ENCODE assay signal across 9 cellular contexts in the genomic region with DNA sequence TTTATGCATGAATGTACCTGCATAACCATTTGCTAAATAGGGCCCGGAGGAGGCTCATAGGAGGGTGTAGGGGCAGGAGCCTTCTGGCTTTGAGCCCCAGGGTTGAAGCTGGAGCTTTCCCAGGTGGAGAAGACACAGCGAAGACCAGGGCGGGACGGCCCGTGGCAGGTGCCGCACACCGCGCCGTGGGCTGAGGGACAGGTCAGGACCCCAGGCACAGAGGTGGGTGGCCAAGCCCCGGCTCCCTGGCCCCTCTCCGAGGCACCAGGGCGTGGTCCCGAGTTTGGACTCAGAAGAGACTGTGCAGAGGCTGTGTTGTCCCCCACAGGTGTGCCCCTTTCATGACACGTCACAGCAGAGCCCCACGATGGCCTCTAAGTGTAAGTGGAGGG. TPM values are rescaled to one million over a fixed set of nuclear protein-coding genes. Genes with fewer than 3 reads are reported as not detected.
A peak's percentile ranks its signal among the peaks of the same experiment; 100 is the strongest.
DNase-seq lines count a peak whose midpoint lies in the region; ATAC-seq and TF ChIP-seq lines count a peak whose summit lies in the region.
"Had no signal": no experiment of that assay in that cellular context is flagged by ENCODE, and none has a peak within 500 bp of the region (broad histone marks: within the 10 kb centered on the region; RNA-seq: fewer than 3 reads in every experiment).

No MANE protein-coding gene starts in this region.

- 61% methylated on average over 7 of the region's 15 CpGs for WGBS in SK-N-SH (ENCODE audit: low lambda C conversion rate)
- WGBS in right cardiac atrium, result 62% methylated on average over 15 of the region's 15 CpGs
- WGBS in thymus, result 76% methylated on average over 15 of the region's 15 CpGs

- no peak for TF ChIP-seq RAD21 in SK-N-SH (IDR thresholded peaks at IDR 0.05; ENCODE audit: low read length)

- CTCF ChIA-PET in SK-N-SH (lab: Yijun Ruan, JAX), result interaction anchor here (0.6 to 2.3 kb wide), 16 partner anchors 9 to 341 kb away, joined by 3 to 7 read pairs (median 4); no protein-coding TSS in a partner anchor

- intact Hi-C loops in right cardiac atrium (cut with DNase I), result loop anchor here in 3 of 4 donors (2.0 to 5.0 kb wide), 6 partner anchors 61 to 231 kb away; no protein-coding TSS in a partner anchor

- H3K36me3 ChIP-seq in SK-N-SH (replicated peaks in 1 of 2; ENCODE audit: control insufficient read depth in 1 of 2, insufficient read depth in 2 of 2, low read length in 1 of 2), result no peaks in the 10 kb centered on the region
- H3K36me3 ChIP-seq in NT2/D1 (ENCODE audit: insufficient read depth, insufficient read length, low read length), result no peaks in the 10 kb centered on the region
- no peaks in the 10 kb centered on the region for H3K36me3 ChIP-seq in thymus (ENCODE audit: control insufficient read depth, insufficient read depth)

- H2AFZ ChIP-seq in SK-N-SH (ENCODE audit: low read depth), result peak overlapping the region; percentile 69

- TF ChIP-seq CTCF in SK-N-SH (IDR thresholded peaks at IDR 0.05) (no peak), GM20000 (IDR thresholded peaks at IDR 0.05; ENCODE audit: extremely low read depth, missing control alignments) (no peak)

- H3K27me3 ChIP-seq in SK-N-SH (ENCODE audit: insufficient read depth), result no peaks in the 10 kb centered on the region
- peaks cover 22% of the 10 kb centered on the region for H3K27me3 ChIP-seq in NT2/D1 (ENCODE audit: insufficient read depth, insufficient read length)
- H3K27me3 ChIP-seq in right cardiac atrium (ENCODE audit: control insufficient read depth, insufficient read depth), result no peaks in the 10 kb centered on the region
- H3K27me3 ChIP-seq in thymus (ENCODE audit: control insufficient read depth, insufficient read depth), result no peaks in the 10 kb centered on the region

- POLR2A ChIA-PET in SK-N-SH (lab: Yijun Ruan, JAX), result no interaction called here

- H3K27ac ChIP-seq in SK-N-SH (ENCODE audit: low read depth in 2 of 2, low read length in 1 of 2), result no peak overlapping the region
- H3K27ac ChIP-seq in right cardiac atrium (ENCODE audit: low read length), result no peak overlapping the region
- no peak overlapping the region for H3K27ac ChIP-seq in thymus (ENCODE audit: low read depth)

- TF ChIP-seq EP300 in SK-N-SH (IDR thresholded peaks at IDR 0.05; ENCODE audit: borderline replicate concordance in 1 of 2, low read depth in 1 of 2, low read length in 1 of 2), result no peak

- H4K20me1 ChIP-seq in SK-N-SH (ENCODE audit: insufficient read depth), result no peaks in the 10 kb centered on the region

- H3K9me3 ChIP-seq in SK-N-SH (no peaks in the 10 kb centered on the region), NT2/D1 (ENCODE audit: insufficient read depth, low read length) (no peaks in the 10 kb centered on the region), right cardiac atrium (ENCODE audit: control insufficient read depth, low read length) (no peaks in the 10 kb centered on the region), thymus (ENCODE audit: control insufficient read depth) (no peaks in the 10 kb centered on the region)

- H3K9ac ChIP-seq in SK-N-SH, result no peak overlapping the region
- H3K9ac ChIP-seq in NT2/D1 (ENCODE audit: insufficient read length, low read depth), result peak overlapping the region; percentile 50

- peak overlapping the region; percentile 33 to 38; a peak in 3 of 4 replicates for H3K4me3 ChIP-seq in SK-N-SH (ENCODE audit: low read depth in 2 of 2, low read length in 1 of 2)
- H3K4me3 ChIP-seq in NT2/D1 (ENCODE audit: insufficient read length, low read depth), result no peak overlapping the region
- H3K4me3 ChIP-seq in right cardiac atrium (ENCODE audit: low read length), result no peak overlapping the region
- H3K4me3 ChIP-seq in thymus (ENCODE audit: low read length), result peak overlapping the region; percentile 21

- no peaks in the 10 kb centered on the region for H3K9me2 ChIP-seq in SK-N-SH

- ATAC-seq in SK-N-SH treated with all-trans-retinoic acid at 6 μM for 48 hours (no peak; the same call in 2 of the 3 replicates), right cardiac atrium (no peak)

- no peak for DNase-seq in SK-N-SH
- no peak for DNase-seq in NT2/D1 (ENCODE audit: low read depth, low spot score)
- DNase-seq in right cardiac atrium, result peak in 2 of 3 donors; percentile 62 to 64
- DNase-seq in stimulated activated naive CD4-positive, alpha-beta T cell treated with Interleukin-2 at 50 U/mL for 16 hours (lab: John Stamatoyannopoulos, UW), result no peak
- no peak for DNase-seq in activated T-cell treated with anti-CD3 and anti-CD28 coated beads, Interleukin-2, amount 50 U/mL, for 1 hour
- no peak for DNase-seq in GM20000 (ENCODE audit: low spot score)
- DNase-seq: NCI-H1694 had no signal

- no peaks in the 10 kb centered on the region for H3K79me2 ChIP-seq in SK-N-SH (ENCODE audit: insufficient read depth)

- peak overlapping the region; percentile 72 for H3K4me2 ChIP-seq in SK-N-SH

- no peaks in the 10 kb centered on the region for H3F3A ChIP-seq in SK-N-SH (replicated peaks; ENCODE audit: insufficient read depth)

- H3K4me1 ChIP-seq in SK-N-SH (ENCODE audit: control insufficient read depth in 1 of 2, insufficient read depth in 2 of 2, low read depth in 1 of 2, low read length in 1 of 2) (peaks cover 0 to 17% of the 10 kb centered on the region in 2 experiments; a peak in 1 of 4 replicates), NT2/D1 (ENCODE audit: insufficient read depth, insufficient read length) (peaks cover 11% of the 10 kb centered on the region), right cardiac atrium (ENCODE audit: control insufficient read depth, insufficient read depth, low read length) (no peaks in the 10 kb centered on the region), thymus (ENCODE audit: control insufficient read depth, insufficient read depth, low read length) (peaks cover 8% of the 10 kb centered on the region)

TF ChIP-seq in SK-N-SH, 30 proteins besides CTCF, POLR2A, EP300 and RAD21 (continues in another document):
- TF ChIP-seq TAF1 (IDR thresholded peaks at IDR 0.05; ENCODE audit: borderline replicate concordance, low read depth, low read length), result no peak
- no peak for TF ChIP-seq YY1 (IDR thresholded peaks at IDR 0.05; ENCODE audit: low read depth)
- TF ChIP-seq FOXJ3 (CRISPR knock-in tag; IDR thresholded peaks at IDR 0.05), result no peak
- no peak for TF ChIP-seq FOXM1 (IDR thresholded peaks at IDR 0.05; ENCODE audit: low read depth)
- no peak for TF ChIP-seq MXI1 (IDR thresholded peaks at IDR 0.05; ENCODE audit: low read depth, low read length)
- no peak for TF ChIP-seq POLR2AphosphoS5 (IDR thresholded peaks at IDR 0.05; ENCODE audit: low read depth, low read length)
- TF ChIP-seq MAX (IDR thresholded peaks at IDR 0.05; ENCODE audit: low read depth), result no peak
- no peak for TF ChIP-seq FOSL2 (IDR thresholded peaks at IDR 0.05; ENCODE audit: borderline replicate concordance, low read depth)
- no peak for TF ChIP-seq JUND (IDR thresholded peaks at IDR 0.05)
- no peak for TF ChIP-seq SIN3A (IDR thresholded peaks at IDR 0.05; ENCODE audit: borderline replicate concordance, low read depth, low read length)
- no peak for TF ChIP-seq TCF12 (IDR thresholded peaks at IDR 0.05)
- no peak for TF ChIP-seq GABPA (IDR thresholded peaks at IDR 0.05; ENCODE audit: low read depth)

TF ChIP-seq in SK-N-SH treated with all-trans-retinoic acid at 6 μM for 48 hours, 23 proteins besides CTCF, POLR2A, EP300 and RAD21 (continues in another document):
- TF ChIP-seq ARNTL (CRISPR knock-in tag; IDR thresholded peaks at IDR 0.05; ENCODE audit: borderline replicate concordance, low read depth) (no peak), CSDC2 (CRISPR knock-in tag; IDR thresholded peaks at IDR 0.05) (no peak), ISL1 (CRISPR knock-in tag; IDR thresholded peaks at IDR 0.05) (no peak), CSRNP3 (CRISPR knock-in tag; IDR thresholded peaks at IDR 0.05) (no peak), SNAI2 (CRISPR knock-in tag; IDR thresholded peaks at IDR 0.05) (no peak)
- TF ChIP-seq, protein P1, sequence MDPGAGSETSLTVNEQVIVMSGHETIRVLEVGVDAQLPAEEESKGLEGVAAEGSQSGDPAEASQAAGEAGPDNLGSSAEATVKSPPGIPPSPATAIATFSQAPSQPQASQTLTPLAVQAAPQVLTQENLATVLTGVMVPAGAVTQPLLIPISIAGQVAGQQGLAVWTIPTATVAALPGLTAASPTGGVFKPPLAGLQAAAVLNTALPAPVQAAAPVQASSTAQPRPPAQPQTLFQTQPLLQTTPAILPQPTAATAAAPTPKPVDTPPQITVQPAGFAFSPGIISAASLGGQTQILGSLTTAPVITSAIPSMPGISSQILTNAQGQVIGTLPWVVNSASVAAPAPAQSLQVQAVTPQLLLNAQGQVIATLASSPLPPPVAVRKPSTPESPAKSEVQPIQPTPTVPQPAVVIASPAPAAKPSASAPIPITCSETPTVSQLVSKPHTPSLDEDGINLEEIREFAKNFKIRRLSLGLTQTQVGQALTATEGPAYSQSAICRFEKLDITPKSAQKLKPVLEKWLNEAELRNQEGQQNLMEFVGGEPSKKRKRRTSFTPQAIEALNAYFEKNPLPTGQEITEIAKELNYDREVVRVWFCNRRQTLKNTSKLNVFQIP (CRISPR knock-in tag; IDR thresholded peaks at IDR 0.05; ENCODE audit: borderline replicate concordance, low read depth), result no peak

RNA-seq across cellular contexts. Expression of gene PWWP2B, which starts 56.5 kb away (rescaled TPM):
- polyA plus RNA-seq in SK-N-SH (2012; rRNA removed) (2.0 and 2.4 TPM in 2 replicates), right cardiac atrium (9.1 TPM), thymus (9.8 TPM)
- polyA plus RNA-seq in SK-N-SH (2012; cell fraction: cytosol; rRNA removed), result 0.93 and 1.9 TPM in 2 replicates
- 2.3 and 3.2 TPM in 2 replicates for polyA plus RNA-seq in SK-N-SH (2012; cell fraction: nucleus; rRNA removed)
- total RNA-seq in right cardiac atrium, result 10 to 100 TPM in 2 of 4 donors, 1 to 10 TPM in 2; 7.0 to 10.6 (median 9.6) TPM

Comparison
In these comparisons a context has a peak if more than half of its experiments do, and no peak if none do; other contexts are left out.
1. DNase-seq: peak in right cardiac atrium (2 of 3); none in SK-N-SH (single experiment), NT2/D1 (single experiment), stimulated activated naive CD4-positive, alpha-beta T cell treated with Interleukin-2 at 50 U/mL for 16 hours (single experiment), activated T-cell treated with anti-CD3 and anti-CD28 coated beads, Interleukin-2, amount 50 U/mL, for 1 hour (single experiment) and GM20000 (single experiment).
2. H3K4me3 ChIP-seq: peak in SK-N-SH (2 of 2) and thymus (single experiment); none in NT2/D1 (single experiment) and right cardiac atrium (single experiment).